ENCODE assay signal across 12 cellular contexts in the genomic region with DNA sequence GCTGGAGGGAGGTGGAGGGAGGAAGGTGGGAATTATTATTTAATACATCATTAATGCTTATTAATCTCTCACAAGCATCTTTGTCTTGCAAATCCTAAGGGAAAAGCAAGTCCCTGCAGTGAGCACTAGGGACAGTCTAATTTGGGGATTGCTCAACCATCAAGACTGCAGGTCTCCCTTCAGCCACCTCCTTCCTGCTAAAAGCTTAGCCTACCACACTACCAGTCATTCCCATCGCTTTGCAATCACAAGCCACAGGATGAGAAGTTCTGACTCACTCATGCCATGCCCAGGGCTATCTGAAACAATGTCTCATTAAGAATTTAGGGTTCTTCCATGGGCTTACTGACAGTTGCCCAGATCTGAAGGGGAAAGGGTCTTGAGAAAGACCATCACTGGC. TPM values are rescaled to one million over a fixed set of nuclear protein-coding genes. Genes with fewer than 3 reads are reported as not detected.
DNase-seq lines count a peak whose midpoint lies in the region; ATAC-seq and TF ChIP-seq lines count a peak whose summit lies in the region.
"Had no signal": no experiment of that assay in that cellular context is flagged by ENCODE, and none has a peak within 500 bp of the region (broad histone marks: within the 10 kb centered on the region; RNA-seq: fewer than 3 reads in every experiment).

No MANE protein-coding gene starts in this region.

- H3K27ac ChIP-seq in HCT116 (ENCODE audit: low read depth, low read length), result no peak overlapping the region
- H3K27ac ChIP-seq in right cardiac atrium (ENCODE audit: low read length), result no peak overlapping the region
- H3K27ac ChIP-seq: BLaER1 treated with 17β-estradiol and CSF1 and Interleukin-3, amounts not matched to agents 10 nM and 100 nM; cardiac muscle cell; lower lobe of right lung had no signal

- peak in 2 of 3 experiments; percentile 22 to 25; a peak in 4 of 6 replicates for TF ChIP-seq CTCF in HCT116 (IDR thresholded peaks at IDR 0.05 in 2 of 3, conservative IDR thresholded peaks at IDR 0.05 in 1 of 3; ENCODE audit: borderline replicate concordance in 1 of 3, insufficient read depth in 1 of 3, low read depth in 2 of 3, low read length in 2 of 3)
- no peak for TF ChIP-seq CTCF in lower leg skin (IDR thresholded peaks at IDR 0.05)

- H3K4me1 ChIP-seq in HCT116 (ENCODE audit: control insufficient read depth in 1 of 2, insufficient read depth in 2 of 2, low read length in 2 of 2) (no peaks in the 10 kb centered on the region), right cardiac atrium (ENCODE audit: control insufficient read depth, insufficient read depth, low read length) (peaks cover 5% of the 10 kb centered on the region)
- H3K4me1 ChIP-seq: lower lobe of right lung had no signal

- DNase-seq in AG08395 (ENCODE audit: low spot score) (peak; percentile 25), HCT116 (ENCODE audit: low read depth, low spot score) (peak; percentile 10), SW480 (ENCODE audit: low spot score) (peak; percentile 47), fibroblast of peridontal ligament (ENCODE audit: extremely low read depth) (peak; percentile 15), lower leg skin (ENCODE audit: low spot score in 2 of 2) (no peak), right cardiac atrium (no peak), NCI-H510A (lab: John Stamatoyannopoulos, UW) (no peak)
- DNase-seq in central memory CD4-positive, alpha-beta T cell, result no peak
- DNase-seq: activated T-cell treated with anti-CD3 and anti-CD28 coated beads, Interleukin-2, amount 50 U/mL, for 48 hours; lower lobe of right lung had no signal

- no peaks in the 10 kb centered on the region for H3K9me2 ChIP-seq in HCT116 (ENCODE audit: insufficient read depth)

- TF ChIP-seq POLR2A in HCT116 (IDR thresholded peaks at IDR 0.05; ENCODE audit: borderline replicate concordance, extremely low read depth, insufficient read depth, insufficient read length) (no peak), lower leg skin (IDR thresholded peaks at IDR 0.05) (no peak)

- no peak overlapping the region for H3K4me2 ChIP-seq in HCT116 (ENCODE audit: low read length)

- H3K36me3 ChIP-seq in HCT116 (ENCODE audit: control insufficient read depth in 1 of 2, insufficient read depth in 2 of 2, low read length in 2 of 2), result no peaks in the 10 kb centered on the region
- H3K36me3 ChIP-seq: BLaER1 treated with 17β-estradiol and CSF1 and Interleukin-3, amounts not matched to agents 10 nM and 100 nM; cardiac muscle cell; lower lobe of right lung had no signal

- H2AFZ ChIP-seq in HCT116 (ENCODE audit: low read depth, low read length, poor library complexity, severe bottlenecking), result no peak overlapping the region

- BruUV-seq in HCT116 (replicated peaks; lab: Mats Ljungman, UMichigan), result no TSS peak

- intact Hi-C loops in HCT116 (cut with micrococcal nuclease) (no loop called here), lower leg skin (cut with DNase I; ENCODE audit: low total_unique reads) (no loop called here), right cardiac atrium (cut with DNase I) (no loop called here)

- RAD21 ChIA-PET in HCT116 (lab: Charles Lee; ENCODE audit: low non-redundant PET in 1 of 2, low total read pairs in 2 of 2, uncharacterized antibody in 2 of 2, unreplicated experiment in 2 of 2), result no interaction called here

- CTCF ChIA-PET in HCT116 (lab: Charles Lee), result no interaction called here

- no peak overlapping the region for H3K4me3 ChIP-seq in HCT116 (replicated peaks in 1 of 2; ENCODE audit: low read depth in 1 of 2, low read length in 2 of 2)
- H3K4me3 ChIP-seq in lower leg skin (ENCODE audit: low read depth, poor library complexity, severe bottlenecking), result no peak overlapping the region
- no peak overlapping the region for H3K4me3 ChIP-seq in right cardiac atrium (ENCODE audit: low read length)
- H3K4me3 ChIP-seq: BLaER1 treated with 17β-estradiol and CSF1 and Interleukin-3, amounts not matched to agents 10 nM and 100 nM; cardiac muscle cell; lower lobe of right lung had no signal

- WGBS in lower leg skin, 2 donors, result 71 to 86% methylated on average over 1 of the region's 1 CpG
- WGBS in right cardiac atrium, result 86% methylated on average over 1 of the region's 1 CpG

- no peak overlapping the region for H3K9ac ChIP-seq in HCT116 (ENCODE audit: low read length)
- H3K9ac ChIP-seq: BLaER1 treated with 17β-estradiol and CSF1 and Interleukin-3, amounts not matched to agents 10 nM and 100 nM had no signal

- no peaks in the 10 kb centered on the region for H3K9me3 ChIP-seq in HCT116 (ENCODE audit: control insufficient read depth in 1 of 2, insufficient read depth in 1 of 2, low read depth in 1 of 2, low read length in 2 of 2)
- H3K9me3 ChIP-seq in right cardiac atrium (ENCODE audit: control insufficient read depth, low read length), result no peaks in the 10 kb centered on the region
- H3K9me3 ChIP-seq: BLaER1 treated with 17β-estradiol and CSF1 and Interleukin-3, amounts not matched to agents 10 nM and 100 nM; lower lobe of right lung had no signal

- 0 out of 2 replicates have a peak, but pooled peaks cover 7% of the 10 kb centered on the region for H3K27me3 ChIP-seq in HCT116 (ENCODE audit: insufficient read depth, low read length)
- no peaks in the 10 kb centered on the region for H3K27me3 ChIP-seq in right cardiac atrium (ENCODE audit: control insufficient read depth, insufficient read depth)
- H3K27me3 ChIP-seq: BLaER1 treated with 17β-estradiol and CSF1 and Interleukin-3, amounts not matched to agents 10 nM and 100 nM; cardiac muscle cell had no signal

- no peaks in the 10 kb centered on the region for H3K79me2 ChIP-seq in HCT116 (ENCODE audit: insufficient read depth, low read length)

- no peaks in the 10 kb centered on the region for H4K20me1 ChIP-seq in HCT116 (ENCODE audit: insufficient read depth)
- H4K20me1 ChIP-seq: BLaER1 treated with 17β-estradiol and CSF1 and Interleukin-3, amounts not matched to agents 10 nM and 100 nM had no signal

- ATAC-seq in HCT116 (peak; percentile 69), right cardiac atrium (no peak)
- ATAC-seq: lower lobe of right lung had no signal

- no peak for TF ChIP-seq RAD21 in HCT116 (IDR thresholded peaks at IDR 0.05; ENCODE audit: low read depth)

- POLR2A ChIA-PET in HCT116 (lab: Charles Lee), result no interaction called here

TF ChIP-seq in HCT116, 20 proteins besides CTCF, POLR2A, EP300 and RAD21:
- TF ChIP-seq SRF (IDR thresholded peaks at IDR 0.05; ENCODE audit: low read depth), result no peak
- TF ChIP-seq CEBPB (IDR thresholded peaks at IDR 0.05; ENCODE audit: low read depth), result no peak
- TF ChIP-seq SP1 (IDR thresholded peaks at IDR 0.05; ENCODE audit: low read depth), result no peak
- TF ChIP-seq POLR2AphosphoS5 (IDR thresholded peaks at IDR 0.05; ENCODE audit: low read depth, low read length), result no peak
- no peak for TF ChIP-seq FOSL1 (IDR thresholded peaks at IDR 0.05; ENCODE audit: low read depth)
- no peak for TF ChIP-seq ZFX (IDR thresholded peaks at IDR 0.05)
- no peak for TF ChIP-seq ELF1 (IDR thresholded peaks at IDR 0.05; ENCODE audit: borderline replicate concordance, low read depth)
- TF ChIP-seq, protein P1, sequence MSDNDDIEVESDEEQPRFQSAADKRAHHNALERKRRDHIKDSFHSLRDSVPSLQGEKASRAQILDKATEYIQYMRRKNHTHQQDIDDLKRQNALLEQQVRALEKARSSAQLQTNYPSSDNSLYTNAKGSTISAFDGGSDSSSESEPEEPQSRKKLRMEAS (IDR thresholded peaks at IDR 0.05), result no peak
- no peak for TF ChIP-seq EGR1 (IDR thresholded peaks at IDR 0.05; ENCODE audit: low read depth)
- no peak for TF ChIP-seq EZH2 (IDR thresholded peaks at IDR 0.05)
- TF ChIP-seq, protein P2, sequence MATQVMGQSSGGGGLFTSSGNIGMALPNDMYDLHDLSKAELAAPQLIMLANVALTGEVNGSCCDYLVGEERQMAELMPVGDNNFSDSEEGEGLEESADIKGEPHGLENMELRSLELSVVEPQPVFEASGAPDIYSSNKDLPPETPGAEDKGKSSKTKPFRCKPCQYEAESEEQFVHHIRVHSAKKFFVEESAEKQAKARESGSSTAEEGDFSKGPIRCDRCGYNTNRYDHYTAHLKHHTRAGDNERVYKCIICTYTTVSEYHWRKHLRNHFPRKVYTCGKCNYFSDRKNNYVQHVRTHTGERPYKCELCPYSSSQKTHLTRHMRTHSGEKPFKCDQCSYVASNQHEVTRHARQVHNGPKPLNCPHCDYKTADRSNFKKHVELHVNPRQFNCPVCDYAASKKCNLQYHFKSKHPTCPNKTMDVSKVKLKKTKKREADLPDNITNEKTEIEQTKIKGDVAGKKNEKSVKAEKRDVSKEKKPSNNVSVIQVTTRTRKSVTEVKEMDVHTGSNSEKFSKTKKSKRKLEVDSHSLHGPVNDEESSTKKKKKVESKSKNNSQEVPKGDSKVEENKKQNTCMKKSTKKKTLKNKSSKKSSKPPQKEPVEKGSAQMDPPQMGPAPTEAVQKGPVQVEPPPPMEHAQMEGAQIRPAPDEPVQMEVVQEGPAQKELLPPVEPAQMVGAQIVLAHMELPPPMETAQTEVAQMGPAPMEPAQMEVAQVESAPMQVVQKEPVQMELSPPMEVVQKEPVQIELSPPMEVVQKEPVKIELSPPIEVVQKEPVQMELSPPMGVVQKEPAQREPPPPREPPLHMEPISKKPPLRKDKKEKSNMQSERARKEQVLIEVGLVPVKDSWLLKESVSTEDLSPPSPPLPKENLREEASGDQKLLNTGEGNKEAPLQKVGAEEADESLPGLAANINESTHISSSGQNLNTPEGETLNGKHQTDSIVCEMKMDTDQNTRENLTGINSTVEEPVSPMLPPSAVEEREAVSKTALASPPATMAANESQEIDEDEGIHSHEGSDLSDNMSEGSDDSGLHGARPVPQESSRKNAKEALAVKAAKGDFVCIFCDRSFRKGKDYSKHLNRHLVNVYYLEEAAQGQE (IDR thresholded peaks at IDR 0.05; ENCODE audit: low read depth), result no peak

RNA-seq across cellular contexts. Expression of a gene that starts 51.0 kb away (rescaled TPM):
- total RNA-seq in HCT116 (2021; ENCODE audit: unreplicated experiment), result 33.6 TPM
- polyA plus RNA-seq in HCT116 (2012), result 20.1 and 22.5 TPM in 2 replicates
- 10 to 100 TPM; 17.1 to 33.2 (median 23.9) TPM for total RNA-seq in lower leg skin
- total RNA-seq in right cardiac atrium, result 100 to 1,000 TPM; 186 to 284 (median 246) TPM
- polyA plus RNA-seq in right cardiac atrium, result 367 TPM

Comparison
In these comparisons a context has a peak if more than half of its experiments do, and no peak if none do; other contexts are left out.
1. DNase-seq: peak in AG08395 (single experiment), HCT116 (single experiment), SW480 (single experiment) and fibroblast of peridontal ligament (single experiment); none in lower leg skin (0 of 2), central memory CD4-positive, alpha-beta T cell (single experiment), right cardiac atrium (0 of 3) and NCI-H510A (single experiment).
2. CTCF ChIP-seq: peak in HCT116 (2 of 3); none in lower leg skin (0 of 3).